ENCODE assay signal across 11 cellular contexts in genomic region chr14:53412819-53413664, GRCh38.
DNase-seq lines count a peak whose midpoint lies in the region; FAIRE-seq and TF ChIP-seq lines count a peak whose summit lies in the region.
"Had no signal": no experiment of that assay in that cellular context is flagged by ENCODE, and none has a peak within 500 bp of the region (broad histone marks: within the 10 kb centered on the region; RNA-seq: fewer than 3 reads in every experiment).

No MANE protein-coding gene starts in this region.

- H3K4me3 ChIP-seq in LNCaP clone FGC (ENCODE audit: low read depth, low read length) (no peak overlapping the region), bronchial epithelial cell (ENCODE audit: low read depth, low read length) (no peak overlapping the region), osteoblast (ENCODE audit: insufficient read depth, low read length) (no peak overlapping the region), vagina (no peak overlapping the region)
- H3K4me3 ChIP-seq: colonic mucosa had no signal

- no peak overlapping the region for H3K4me2 ChIP-seq in osteoblast (ENCODE audit: insufficient read depth, low read length)

- TF ChIP-seq POLR2A in vagina (IDR thresholded peaks at IDR 0.05): no peak

- TF ChIP-seq CTCF in LNCaP clone FGC (IDR thresholded peaks at IDR 0.05; ENCODE audit: control insufficient read depth, extremely low read depth, insufficient read depth) (peak; percentile 43; the same call in 1 of the 2 replicates), bronchial epithelial cell (IDR thresholded peaks at IDR 0.05; ENCODE audit: insufficient read depth, low read length, severe bottlenecking) (peak; percentile 75), osteoblast (IDR thresholded peaks at IDR 0.05; ENCODE audit: extremely low read depth, low read depth, low read length) (peak; percentile 60), vagina (IDR thresholded peaks at IDR 0.05) (no peak)

- no peak overlapping the region for H3K27ac ChIP-seq in osteoblast (ENCODE audit: low read depth, low read length)
- no peak overlapping the region for H3K27ac ChIP-seq in vagina
- H3K27ac ChIP-seq: colonic mucosa had no signal

- H3K36me3 ChIP-seq in bronchial epithelial cell (ENCODE audit: control insufficient read depth, insufficient read depth, low read length) (no peaks in the 10 kb centered on the region), osteoblast (ENCODE audit: insufficient read depth, low read length) (no peaks in the 10 kb centered on the region), vagina (no peaks in the 10 kb centered on the region)
- H3K36me3 ChIP-seq: colonic mucosa had no signal

- no peaks in the 10 kb centered on the region for H3K79me2 ChIP-seq in osteoblast (ENCODE audit: insufficient read depth, low read length)

- H3K9me3 ChIP-seq in osteoblast (ENCODE audit: low read depth, low read length) (no peaks in the 10 kb centered on the region), vagina (no peaks in the 10 kb centered on the region)
- H3K9me3 ChIP-seq: colonic mucosa had no signal

- peak; percentile 18 for DNase-seq in NCI-H1694 treated with DMSO at 0.1 percent for 48 hours (lab: John Stamatoyannopoulos, UW)
- no peak for DNase-seq in NCI-H1694 (lab: John Stamatoyannopoulos, UW)
- no peak for DNase-seq in LNCaP clone FGC (ENCODE audit: low read depth)
- peak; percentile 85 for DNase-seq in bronchial epithelial cell (ENCODE audit: low read depth)
- DNase-seq in osteoblast (ENCODE audit: insufficient read length, low spot score, missing footprints): no peak
- no peak for DNase-seq in vagina (ENCODE audit: extremely low spot score in 2 of 2)
- no peak for DNase-seq in foreskin melanocyte
- no peak for DNase-seq in NCI-H510A treated with DMSO at 0.1 percent for 48 hours (lab: John Stamatoyannopoulos, UW)
- DNase-seq: activated CD4-positive, alpha-beta T cell treated with anti-CD3 and anti-CD28 coated beads for 48 hours; colonic mucosa; MV-4-11 had no signal

- intact Hi-C loops in vagina (cut with DNase I): no loop called here

- FAIRE-seq in bronchial epithelial cell (lab: Jason Lieb, UNC): peak; percentile 72

- no peaks in the 10 kb centered on the region for H3K27me3 ChIP-seq in bronchial epithelial cell (ENCODE audit: control insufficient read depth, insufficient read depth, low read length)
- no peaks in the 10 kb centered on the region for H3K27me3 ChIP-seq in osteoblast (ENCODE audit: insufficient read depth, low read length)
- no peaks in the 10 kb centered on the region for H3K27me3 ChIP-seq in vagina
- H3K27me3 ChIP-seq: colonic mucosa had no signal

- peaks cover 16% of the 10 kb centered on the region for H3K4me1 ChIP-seq in osteoblast (ENCODE audit: insufficient read depth, low read length)
- H3K4me1 ChIP-seq in vagina: no peaks in the 10 kb centered on the region
- H3K4me1 ChIP-seq: colonic mucosa had no signal

- no peak overlapping the region for H2AFZ ChIP-seq in osteoblast (ENCODE audit: low read length)

- no peaks in the 10 kb centered on the region for H4K20me1 ChIP-seq in osteoblast (ENCODE audit: insufficient read depth, low read length)

Comparison
In these comparisons a context has a peak if more than half of its experiments do, and no peak if none do; other contexts are left out.
1. DNase-seq: peak in NCI-H1694 treated with DMSO at 0.1 percent for 48 hours (single experiment) and bronchial epithelial cell (single experiment); none in NCI-H1694 (single experiment), LNCaP clone FGC (single experiment), osteoblast (single experiment), vagina (0 of 2), foreskin melanocyte (single experiment) and NCI-H510A treated with DMSO at 0.1 percent for 48 hours (single experiment).
2. CTCF ChIP-seq: peak in LNCaP clone FGC (single experiment), bronchial epithelial cell (single experiment) and osteoblast (single experiment); none in vagina (0 of 3).